32 cellular contexts compared by ENCODE assay signal in genomic region chrX:123206222-123206621, GRCh38. TPM values are rescaled to one million over a fixed set of nuclear protein-coding genes. Genes with fewer than 3 reads are reported as not detected.
"Had no signal": no experiment of that assay in that cellular context is flagged by ENCODE, and none has a peak within 500 bp of the region (broad histone marks: within the 10 kb centered on the region; RNA-seq: fewer than 3 reads in every experiment).

No MANE protein-coding gene starts in this region.

- H3K4me3 Mint-ChIP-seq: activated CD4-positive, alpha-beta memory T cell treated with anti-CD3 and anti-CD28 coated beads, Interleukin-2, amount 10 ng/mL, durations not matched to agents 7 days and 5 days; activated CD8-positive, alpha-beta memory T cell treated with anti-CD3 and anti-CD28 coated beads, Interleukin-2, amount 10 ng/mL, durations not matched to agents 7 days and 5 days; activated naive CD4-positive, alpha-beta T cell treated with anti-CD3 and anti-CD28 coated beads, Interleukin-2, amount 10 ng/mL, durations not matched to agents 7 days and 5 days; activated naive CD8-positive, alpha-beta T cell; activated naive CD8-positive, alpha-beta T cell treated with anti-CD3 and anti-CD28 coated beads, Interleukin-2, amount 50 U/mL, for 24 hours had no signal

- ATAC-seq: activated CD8-positive, alpha-beta memory T cell treated with anti-CD3 and anti-CD28 coated beads, Interleukin-2, amount 10 ng/mL, durations not matched to agents 7 days and 5 days; activated naive CD8-positive, alpha-beta T cell treated with anti-CD3 and anti-CD28 coated beads, Interleukin-2, amount 50 U/mL, for 24 hours; K562; PC-3 had no signal

- H3K36me3 Mint-ChIP-seq: activated CD8-positive, alpha-beta memory T cell treated with anti-CD3 and anti-CD28 coated beads, Interleukin-2, amount 10 ng/mL, durations not matched to agents 7 days and 5 days; activated naive CD4-positive, alpha-beta T cell treated with anti-CD3 and anti-CD28 coated beads, Interleukin-2, amount 10 ng/mL, durations not matched to agents 7 days and 5 days; activated naive CD8-positive, alpha-beta T cell had no signal

- H3K27me3 Mint-ChIP-seq: activated CD8-positive, alpha-beta memory T cell treated with anti-CD3 and anti-CD28 coated beads, Interleukin-2, amount 10 ng/mL, durations not matched to agents 7 days and 5 days; activated naive CD4-positive, alpha-beta T cell treated with anti-CD3 and anti-CD28 coated beads, Interleukin-2, amount 10 ng/mL, durations not matched to agents 7 days and 5 days; activated naive CD8-positive, alpha-beta T cell had no signal

- H3K27ac Mint-ChIP-seq: activated CD4-positive, alpha-beta memory T cell treated with anti-CD3 and anti-CD28 coated beads, Interleukin-2, amount 10 ng/mL, durations not matched to agents 7 days and 5 days; activated CD8-positive, alpha-beta memory T cell treated with anti-CD3 and anti-CD28 coated beads, Interleukin-2, amount 10 ng/mL, durations not matched to agents 7 days and 5 days; activated naive CD4-positive, alpha-beta T cell treated with anti-CD3 and anti-CD28 coated beads, Interleukin-2, amount 10 ng/mL, durations not matched to agents 7 days and 5 days; activated naive CD8-positive, alpha-beta T cell; activated naive CD8-positive, alpha-beta T cell treated with anti-CD3 and anti-CD28 coated beads, Interleukin-2, amount 50 U/mL, for 24 hours had no signal

- H3K4me1 Mint-ChIP-seq: activated CD4-positive, alpha-beta memory T cell treated with anti-CD3 and anti-CD28 coated beads, Interleukin-2, amount 10 ng/mL, durations not matched to agents 7 days and 5 days; activated CD8-positive, alpha-beta memory T cell treated with anti-CD3 and anti-CD28 coated beads, Interleukin-2, amount 10 ng/mL, durations not matched to agents 7 days and 5 days; activated naive CD4-positive, alpha-beta T cell treated with anti-CD3 and anti-CD28 coated beads, Interleukin-2, amount 10 ng/mL, durations not matched to agents 7 days and 5 days; activated naive CD8-positive, alpha-beta T cell treated with anti-CD3 and anti-CD28 coated beads, Interleukin-2, amount 50 U/mL, for 24 hours had no signal

- DNase-seq: activated CD4-positive, alpha-beta memory T cell treated with anti-CD3 and anti-CD28 coated beads, Interleukin-2, amount 10 ng/mL, durations not matched to agents 7 days and 5 days; activated CD4-positive, alpha-beta T cell treated with anti-CD3 and anti-CD28 coated beads for 1 hour; activated CD4-positive, alpha-beta T cell treated with anti-CD3 and anti-CD28 coated beads for 48 hours; activated CD4-positive, CD25-positive, alpha-beta regulatory T cell; activated CD8-positive, alpha-beta memory T cell treated with anti-CD3 and anti-CD28 coated beads for 24 hours; activated CD8-positive, alpha-beta memory T cell treated with anti-CD3 and anti-CD28 coated beads, Interleukin-2, amount 10 ng/mL, durations not matched to agents 7 days and 5 days; activated CD8-positive, alpha-beta memory T cell treated with anti-CD3 and anti-CD28 coated beads, Interleukin-2, amount 50 U/mL, for 48 hours; activated effector memory CD4-positive, alpha-beta T cell treated with Interleukin-2 at 50 U/mL for 16 hours; activated naive CD4-positive, alpha-beta T cell treated with anti-CD3 and anti-CD28 coated beads, Interleukin-2, amount 10 ng/mL, durations not matched to agents 7 days and 5 days; activated naive CD8-positive, alpha-beta T cell treated with anti-CD3 and anti-CD28 coated beads, Interleukin-2, amount 50 U/mL, for 24 hours; activated T-cell treated with anti-CD3 and anti-CD28 coated beads, Interleukin-2, amount 50 U/mL, for 48 hours; brain microvascular endothelial cell; central memory CD4-positive, alpha-beta T cell; NCI-H1092 treated with DMSO at 0.1 percent for 48 hours; NCI-H1417; NCI-H146; NCI-H1930; NCI-H2081 treated with DMSO at 0.1 percent for 48 hours; NCI-H510A; NCI-H526 treated with DMSO at 0.1 percent for 48 hours; NCI-H774; NK-92 treated with Interleukin-12 subunit alpha and Interleukin-12 subunit beta, amount 100 ng/mL, for 24 hours; PC-3; Peyer's patch; Right ventricle myocardium superior; SW 1271; T1000; WERI-Rb-1 had no signal

- H3K9me3 Mint-ChIP-seq: activated CD4-positive, alpha-beta memory T cell treated with anti-CD3 and anti-CD28 coated beads, Interleukin-2, amount 10 ng/mL, durations not matched to agents 7 days and 5 days; activated naive CD4-positive, alpha-beta T cell treated with anti-CD3 and anti-CD28 coated beads, Interleukin-2, amount 10 ng/mL, durations not matched to agents 7 days and 5 days; activated naive CD8-positive, alpha-beta T cell treated with anti-CD3 and anti-CD28 coated beads, Interleukin-2, amount 50 U/mL, for 24 hours had no signal

RNA-seq across cellular contexts. Expression of gene GRIA3, which starts 22.1 kb away (rescaled TPM):
- total RNA-seq: activated CD4-positive, alpha-beta memory T cell treated with anti-CD3 and anti-CD28 coated beads, Interleukin-2, amount 10 ng/mL, durations not matched to agents 7 days and 5 days; activated CD8-positive, alpha-beta memory T cell treated with anti-CD3 and anti-CD28 coated beads, Interleukin-2, amount 10 ng/mL, durations not matched to agents 7 days and 5 days; K562; PC-3; T-helper 1 cell treated with Interleukin-12 subunit alpha and Interleukin-12 subunit beta and Interleukin-4 antibody, amounts not matched to agents 30 ng/mL and 1 ng/mL, for 36 hours; T-helper 2 cell treated with Interferon-gamma antibody and Interleukin-4, amounts not matched to agents 100 ng/mL and 5 ng/mL, for 36 hours had no signal
